In genomic region chr13:101845501-101846012, GRCh38 we compare ENCODE assay signal across 25 cellular contexts.
DNase-seq lines count a peak whose midpoint lies in the region; ATAC-seq and TF ChIP-seq lines count a peak whose summit lies in the region.
"Had no signal": no experiment of that assay in that cellular context is flagged by ENCODE, and none has a peak within 500 bp of the region (broad histone marks: within the 10 kb centered on the region; RNA-seq: fewer than 3 reads in every experiment).

No MANE protein-coding gene starts in this region.

- H3K4me1 ChIP-seq in Caco-2 (peaks cover 18% of the 10 kb centered on the region), mesodermal cell (ENCODE audit: control insufficient read depth, insufficient read depth, low read length, poor library complexity, severe bottlenecking) (peaks cover 6% of the 10 kb centered on the region)
- H3K4me1 ChIP-seq: BLaER1 treated with 17β-estradiol and CSF1 and Interleukin-3, amounts not matched to agents 10 nM and 100 nM; breast epithelium; colonic mucosa; gastrocnemius medialis; sigmoid colon had no signal

- peaks cover 7% of the 10 kb centered on the region for H3K4me1 Mint-ChIP-seq in Caco-2 (ENCODE audit: low read depth, unreplicated experiment)
- H3K4me1 Mint-ChIP-seq: activated CD4-positive, alpha-beta T cell treated with anti-CD3 and anti-CD28 coated beads for 36 hours had no signal

- peak overlapping the region; percentile 37 for H3K27ac Mint-ChIP-seq in Caco-2 (ENCODE audit: unreplicated experiment)
- H3K27ac Mint-ChIP-seq: activated CD4-positive, alpha-beta T cell treated with anti-CD3 and anti-CD28 coated beads for 36 hours; effector memory CD8-positive, alpha-beta T cell; T-helper 17 cell; type B pancreatic cell had no signal

- H3K27me3 ChIP-seq in Caco-2 (replicated peaks; ENCODE audit: control insufficient read depth, insufficient read depth, low read length), result no peaks in the 10 kb centered on the region
- H3K27me3 ChIP-seq in brain microvascular endothelial cell (replicated peaks), result no peaks in the 10 kb centered on the region
- H3K27me3 ChIP-seq: BLaER1 treated with 17β-estradiol and CSF1 and Interleukin-3, amounts not matched to agents 10 nM and 100 nM; breast epithelium; colonic mucosa; gastrocnemius medialis; sigmoid colon had no signal

- no peak overlapping the region for H3K4me3 Mint-ChIP-seq in Caco-2 (ENCODE audit: unreplicated experiment)
- H3K4me3 Mint-ChIP-seq: activated CD4-positive, alpha-beta T cell treated with anti-CD3 and anti-CD28 coated beads for 36 hours; effector memory CD8-positive, alpha-beta T cell; T-helper 17 cell; type B pancreatic cell had no signal

- H3K36me3 Mint-ChIP-seq in Caco-2 (ENCODE audit: insufficient read depth, unreplicated experiment), result no peaks in the 10 kb centered on the region
- H3K36me3 Mint-ChIP-seq: type B pancreatic cell had no signal

- H3K36me3 ChIP-seq in Caco-2 (ENCODE audit: control insufficient read depth, insufficient read depth, low read length) (no peaks in the 10 kb centered on the region), brain microvascular endothelial cell (replicated peaks) (no peaks in the 10 kb centered on the region), mesodermal cell (ENCODE audit: control insufficient read depth, insufficient read depth, low read length) (no peaks in the 10 kb centered on the region)
- H3K36me3 ChIP-seq: BLaER1 treated with 17β-estradiol and CSF1 and Interleukin-3, amounts not matched to agents 10 nM and 100 nM; breast epithelium; colonic mucosa; gastrocnemius medialis; sigmoid colon had no signal

- DNase-seq in Caco-2, result peak in 1 of 2 experiments; percentile 7
- DNase-seq in M059J (ENCODE audit: low read depth), result peak; percentile 15
- DNase-seq in brain microvascular endothelial cell, result peak; percentile 44
- no peak for DNase-seq in stimulated activated CD4-positive, alpha-beta T cell treated with anti-CD3 and anti-CD28 coated beads, Interleukin-4, amount 100 ng/mL, for 24 hours
- DNase-seq in stimulated activated CD4-positive, alpha-beta T cell treated with anti-CD3 and anti-CD28 coated beads, Interleukin-4, amount 100 ng/mL, for 4 hours, result no peak
- no peak for DNase-seq in NOMO-1 treated with DMSO at 0.1 percent for 48 hours (lab: John Stamatoyannopoulos, UW; ENCODE audit: unreplicated experiment)
- DNase-seq: activated CD4-positive, alpha-beta T cell treated with anti-CD3 and anti-CD28 coated beads for 36 hours; activated gamma-delta T cell; colonic mucosa; effector memory CD8-positive, alpha-beta T cell; gastrocnemius medialis; MM.1S; NCI-H1417; NCI-H2081; NCI-H446; posterior cingulate gyrus; sigmoid colon; stimulated activated CD4-positive, alpha-beta T cell treated with anti-CD3 and anti-CD28 coated beads, Interleukin-15, amount 100 ng/mL, for 24 hours; T-helper 17 cell had no signal

- 44 to 67% methylated on average over 1 of the region's 2 CpGs for WGBS in mesodermal cell (ENCODE audit: insufficient coverage in 2 of 2), 2 experiments

- H3K27ac ChIP-seq in brain microvascular endothelial cell (no peak overlapping the region), mesodermal cell (ENCODE audit: low read depth, low read length, severe bottlenecking) (peak overlapping the region; percentile 80)
- H3K27ac ChIP-seq: BLaER1 treated with 17β-estradiol and CSF1 and Interleukin-3, amounts not matched to agents 10 nM and 100 nM; breast epithelium; colonic mucosa; gastrocnemius medialis; sigmoid colon had no signal

- peaks cover 4% of the 10 kb centered on the region for H3K27me3 Mint-ChIP-seq in Caco-2 (ENCODE audit: insufficient read depth, unreplicated experiment)
- H3K27me3 Mint-ChIP-seq: effector memory CD8-positive, alpha-beta T cell; type B pancreatic cell had no signal

- no TSS peak for BruUV-seq in Caco-2 (replicated peaks; lab: Mats Ljungman, UMichigan)

- no peak for ATAC-seq in HG03135 (IDR thresholded peaks at IDR 0.05; ENCODE audit: unreplicated experiment)
- ATAC-seq: activated CD4-positive, alpha-beta T cell treated with anti-CD3 and anti-CD28 coated beads for 36 hours; effector memory CD8-positive, alpha-beta T cell; esophagus mucosa; gastrocnemius medialis; T-helper 17 cell had no signal

- POLR2A ChIA-PET in Caco-2 (lab: Charles Lee), result no interaction called here

- no peaks in the 10 kb centered on the region for H3K9me3 Mint-ChIP-seq in Caco-2 (ENCODE audit: unreplicated experiment)
- H3K9me3 Mint-ChIP-seq: type B pancreatic cell had no signal

- intact Hi-C loops in Caco-2 (cut with micrococcal nuclease; ENCODE audit: unreplicated experiment), result no loop called here

- in situ Hi-C loops in brain microvascular endothelial cell (cut with HindIII; ENCODE audit: low pct_ligation_motif_present, low sequenced_read_pairs), result no loop called here

- CTCF ChIA-PET in Caco-2 (lab: Charles Lee), result no interaction called here

- H3K9me3 ChIP-seq in Caco-2 (0 out of 2 replicates have a peak, but pooled peaks cover 3% of the 10 kb centered on the region), mesodermal cell (ENCODE audit: control insufficient read depth, low read length) (no peaks in the 10 kb centered on the region)
- H3K9me3 ChIP-seq: BLaER1 treated with 17β-estradiol and CSF1 and Interleukin-3, amounts not matched to agents 10 nM and 100 nM; breast epithelium; colonic mucosa; gastrocnemius medialis; sigmoid colon had no signal

- H3K4me3 ChIP-seq in Caco-2 (ENCODE audit: low read depth, low read length) (no peak overlapping the region), brain microvascular endothelial cell (ENCODE audit: low read depth, low read length) (no peak overlapping the region), mesodermal cell (ENCODE audit: extremely low read depth, insufficient read depth, low read length, poor library complexity, severe bottlenecking) (no peak overlapping the region)
- H3K4me3 ChIP-seq: BLaER1 treated with 17β-estradiol and CSF1 and Interleukin-3, amounts not matched to agents 10 nM and 100 nM; breast epithelium; colonic mucosa; gastrocnemius medialis; sigmoid colon had no signal

- TF ChIP-seq CTCF in Caco-2 (IDR thresholded peaks at IDR 0.05; ENCODE audit: insufficient read depth in 1 of 2, low read depth in 1 of 2, low read length in 1 of 2, severe bottlenecking in 1 of 2, unreplicated experiment in 1 of 2), result no peak
- TF ChIP-seq CTCF in brain microvascular endothelial cell (IDR thresholded peaks at IDR 0.05; ENCODE audit: low read depth, low read length, missing control alignments), result no peak

Comparison
In these comparisons a context has a peak if more than half of its experiments do, and no peak if none do; other contexts are left out.
1. DNase-seq: peak in M059J (single experiment) and brain microvascular endothelial cell (single experiment); none in stimulated activated CD4-positive, alpha-beta T cell treated with anti-CD3 and anti-CD28 coated beads, Interleukin-4, amount 100 ng/mL, for 24 hours (single experiment), stimulated activated CD4-positive, alpha-beta T cell treated with anti-CD3 and anti-CD28 coated beads, Interleukin-4, amount 100 ng/mL, for 4 hours (0 of 2) and NOMO-1 treated with DMSO at 0.1 percent for 48 hours (single experiment).